Comparison of ENCODE assay signal across 11 cellular contexts in the genomic region with DNA sequence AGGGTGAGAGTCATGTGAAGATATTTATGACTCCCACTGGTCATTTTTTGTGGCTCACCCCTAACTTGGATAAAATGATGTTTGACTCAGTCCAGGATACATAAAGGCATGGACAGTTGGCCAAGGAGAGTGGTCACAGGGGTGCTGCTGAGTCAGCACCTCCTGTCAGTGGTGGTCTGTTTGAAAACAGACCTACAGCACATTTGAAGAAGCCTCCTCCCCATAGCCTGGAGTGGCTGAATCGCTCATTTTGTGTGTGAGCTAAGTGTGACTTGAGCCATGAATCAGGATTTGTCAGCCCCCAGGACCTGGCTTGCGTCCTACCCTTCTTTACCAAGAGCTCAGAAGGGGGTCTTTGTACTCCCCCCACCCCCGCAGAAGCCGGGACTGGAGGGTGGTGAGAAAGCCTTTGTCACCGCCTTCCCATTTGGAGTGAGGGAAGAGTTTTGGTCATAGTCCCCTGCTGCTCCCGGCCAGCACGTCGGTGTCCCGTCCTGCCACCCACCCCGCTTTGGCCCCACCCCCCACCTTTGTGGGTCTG. TPM values are rescaled to one million over a fixed set of nuclear protein-coding genes. Genes with fewer than 3 reads are reported as not detected.
DNase-seq lines count a peak whose midpoint lies in the region; ATAC-seq and TF ChIP-seq lines count a peak whose summit lies in the region.
"Had no signal": no experiment of that assay in that cellular context is flagged by ENCODE, and none has a peak within 500 bp of the region (broad histone marks: within the 10 kb centered on the region; RNA-seq: fewer than 3 reads in every experiment).

No MANE protein-coding gene starts in this region.

- BruUV-seq in Calu3 (replicated peaks; lab: Mats Ljungman, UMichigan), result no TSS peak

- peak overlapping the region in 1 of 2 donors; percentile 24 for H3K27ac ChIP-seq in coronary artery
- peak overlapping the region; percentile 52 for H3K27ac ChIP-seq in muscle layer of colon (ENCODE audit: low read depth, low read length)

- peak overlapping the region; percentile 22 for H3K4me3 ChIP-seq in coronary artery
- H3K4me3 ChIP-seq in muscle layer of colon (ENCODE audit: low read depth in 1 of 2, low read length in 2 of 2), result peak overlapping the region in 1 of 2 donors; percentile 28

- ATAC-seq in HG03469 (IDR thresholded peaks at IDR 0.05; ENCODE audit: unreplicated experiment), result no peak

- no peaks in the 10 kb centered on the region for H3K9me3 Mint-ChIP-seq in Calu3 (ENCODE audit: low read depth, unreplicated experiment)
- H3K9me3 Mint-ChIP-seq: activated CD4-positive, alpha-beta T cell treated with anti-CD3 and anti-CD28 coated beads, Interleukin-2, amount 10 ng/mL, durations not matched to agents 24 days and 14 days; CD8-positive, alpha-beta memory T cell had no signal

- peaks cover 54% of the 10 kb centered on the region for H3K4me1 Mint-ChIP-seq in Calu3 (ENCODE audit: low read depth, unreplicated experiment)
- H3K4me1 Mint-ChIP-seq: activated CD4-positive, alpha-beta T cell treated with anti-CD3 and anti-CD28 coated beads, Interleukin-2, amount 10 ng/mL, durations not matched to agents 24 days and 14 days; CD8-positive, alpha-beta memory T cell had no signal

- CTCF ChIA-PET in Calu3 (lab: Charles Lee), result interaction anchor here (0.6 to 0.9 kb wide), 2 partner anchors 11 to 35 kb away, joined by 3 read pairs; no protein-coding TSS in a partner anchor

- no peak for TF ChIP-seq CTCF in Calu3 (IDR thresholded peaks at IDR 0.05; ENCODE audit: unreplicated experiment)
- TF ChIP-seq CTCF in coronary artery (IDR thresholded peaks at IDR 0.05), result no peak

- no peaks in the 10 kb centered on the region for H3K36me3 ChIP-seq in muscle layer of colon (ENCODE audit: insufficient read depth, low read length)

- intact Hi-C loops in Calu3 (cut with micrococcal nuclease; ENCODE audit: unreplicated experiment), result no loop called here

- H3K27ac Mint-ChIP-seq in Calu3 (ENCODE audit: unreplicated experiment), result peak overlapping the region; percentile 60
- H3K27ac Mint-ChIP-seq: activated CD4-positive, alpha-beta T cell treated with anti-CD3 and anti-CD28 coated beads, Interleukin-2, amount 10 ng/mL, durations not matched to agents 24 days and 14 days; CD8-positive, alpha-beta memory T cell had no signal

- H3K27me3 Mint-ChIP-seq in Calu3 (ENCODE audit: unreplicated experiment), result no peaks in the 10 kb centered on the region

- H3K36me3 Mint-ChIP-seq in Calu3 (ENCODE audit: insufficient read depth, unreplicated experiment), result peaks cover 4% of the 10 kb centered on the region
- H3K36me3 Mint-ChIP-seq: CD8-positive, alpha-beta memory T cell had no signal

- no peak overlapping the region for H3K4me3 Mint-ChIP-seq in Calu3 (ENCODE audit: low read depth, unreplicated experiment)
- H3K4me3 Mint-ChIP-seq: activated CD4-positive, alpha-beta T cell treated with anti-CD3 and anti-CD28 coated beads, Interleukin-2, amount 10 ng/mL, durations not matched to agents 24 days and 14 days; CD8-positive, alpha-beta memory T cell had no signal

- H3K27me3 ChIP-seq in muscle layer of colon (ENCODE audit: control insufficient read depth in 1 of 2, insufficient read depth in 2 of 2, low read length in 2 of 2), result no peaks in the 10 kb centered on the region

- DNase-seq in Calu3, result no peak
- peak; percentile 84 for DNase-seq in NCI-H226
- no peak for DNase-seq in coronary artery (ENCODE audit: low spot score)
- no peak for DNase-seq in KG1 (lab: John Stamatoyannopoulos, UW)
- DNase-seq in stimulated activated CD8-positive, alpha-beta memory T cell treated with anti-CD3 and anti-CD28 coated beads, Interleukin-4, amount 100 ng/mL, for 48 hours, result no peak
- no peak for DNase-seq in OCI-M1 (lab: John Stamatoyannopoulos, UW)
- DNase-seq: activated CD4-positive, alpha-beta T cell treated with anti-CD3 and anti-CD28 coated beads, Interleukin-2, amount 10 ng/mL, durations not matched to agents 24 days and 14 days; CD8-positive, alpha-beta memory T cell; Karpas-422 had no signal

- H3K4me1 ChIP-seq in muscle layer of colon (ENCODE audit: insufficient read depth, low read length), result peaks cover 65% of the 10 kb centered on the region

- H3K9me3 ChIP-seq in muscle layer of colon (ENCODE audit: low read length), result no peaks in the 10 kb centered on the region

- H3K9ac ChIP-seq in muscle layer of colon (ENCODE audit: low read length), result no peak overlapping the region

RNA-seq across cellular contexts. Expression of gene TRIO, which starts 35.6 kb away (rescaled TPM):
- 150 and 183 TPM in 2 replicates for total RNA-seq in Calu3 (2022)
